ENCODE assay signal across 15 cellular contexts in genomic region chr11:76228122-76229000, GRCh38.
"Had no signal": no experiment of that assay in that cellular context is flagged by ENCODE, and none has a peak within 500 bp of the region (broad histone marks: within the 10 kb centered on the region; RNA-seq: fewer than 3 reads in every experiment).

No MANE protein-coding gene starts in this region.

- H3K4me3 ChIP-seq: breast epithelium, gastrocnemius medialis, lower lobe of right lung, suprapubic skin, upper lobe of left lung had no signal

- ATAC-seq: activated CD8-positive, alpha-beta T cell treated with anti-CD3 and anti-CD28 coated beads, Interleukin-2, amount 10 ng/mL, durations not matched to agents 7 days and 5 days; gastrocnemius medialis; lower lobe of right lung; sciatic nerve had no signal

- H3K27ac ChIP-seq: breast epithelium, lower lobe of right lung, neutrophil, suprapubic skin, upper lobe of left lung had no signal

- H3K27me3 ChIP-seq: breast epithelium, gastrocnemius medialis, neutrophil, suprapubic skin, upper lobe of left lung had no signal

- DNase-seq: activated CD4-positive, alpha-beta T cell treated with anti-CD3 and anti-CD28 coated beads for 4 hours; activated CD8-positive, alpha-beta T cell treated with anti-CD3 and anti-CD28 coated beads, Interleukin-2, amount 10 ng/mL, durations not matched to agents 7 days and 5 days; activated naive CD4-positive, alpha-beta T cell; gastrocnemius medialis; lower lobe of right lung; midbrain; naive B cell; stimulated activated CD4-positive, alpha-beta T cell treated with anti-CD3 and anti-CD28 coated beads, Interleukin-2, amount 100 ng/mL, for 48 hours; stimulated activated naive CD4-positive, alpha-beta T cell treated with Interleukin-2 at 50 U/mL for 16 hours; T-helper 1 cell; upper lobe of left lung had no signal

- H3K36me3 ChIP-seq: breast epithelium, gastrocnemius medialis, lower lobe of right lung, neutrophil, suprapubic skin, upper lobe of left lung had no signal

- H3K4me1 ChIP-seq: breast epithelium, lower lobe of right lung, suprapubic skin, upper lobe of left lung had no signal

- H3K9me3 ChIP-seq: breast epithelium, gastrocnemius medialis, lower lobe of right lung, neutrophil, suprapubic skin, upper lobe of left lung had no signal
